In genomic region chr2:73560915-73561314, GRCh38 we compare ENCODE assay signal across 7 cellular contexts.
A peak's percentile ranks its signal among the peaks of the same experiment; 100 is the strongest.
DNase-seq lines count a peak whose midpoint lies in the region; FAIRE-seq and TF ChIP-seq lines count a peak whose summit lies in the region.
"Not testable (repeated sequence)": the region's sequence is repeated elsewhere in the genome, so short reads cannot be mapped to it uniquely, and the experiment has no call there.

No MANE protein-coding gene starts in this region.

- DNase-seq in NCI-H187 (lab: John Stamatoyannopoulos, UW) (peak; percentile 30 to 61), NCI-H2227 (lab: John Stamatoyannopoulos, UW; ENCODE audit: unreplicated experiment) (peak; percentile 82), NCI-H748 treated with DMSO at 0.1 percent for 48 hours (lab: John Stamatoyannopoulos, UW) (peak; percentile 51)
- not testable (repeated sequence) for DNase-seq in neural crest cell (ENCODE audit: low read depth, low spot score)

- FAIRE-seq in G401.6 (lab: Jason Lieb, UNC): peak; percentile 91
- FAIRE-seq in TTC549 (lab: Jason Lieb, UNC): peak; percentile 83
- peak; percentile 98 for FAIRE-seq in endometrium (lab: Jason Lieb, UNC)

- not testable (repeated sequence) for H3K9me3 Mint-ChIP-seq in neural crest cell

- peaks cover 19% of the 10 kb centered on the region for H3K4me1 Mint-ChIP-seq in neural crest cell

- peak overlapping the region; percentile 90 for H3K27ac Mint-ChIP-seq in neural crest cell (ENCODE audit: unreplicated experiment)

- not testable (repeated sequence) for TF ChIP-seq CTCF in neural crest cell (conservative IDR thresholded peaks at IDR 0.05)

- not testable (repeated sequence) for H3K4me3 Mint-ChIP-seq in neural crest cell

- peaks cover 21% of the 10 kb centered on the region for H3K36me3 Mint-ChIP-seq in neural crest cell (ENCODE audit: low read depth)

- H3K27me3 Mint-ChIP-seq in neural crest cell (ENCODE audit: low read depth): not testable (repeated sequence)
